Comparison of ENCODE assay signal across 15 cellular contexts in genomic region chr16:66619036-66619435, GRCh38. TPM values are rescaled to one million over a fixed set of nuclear protein-coding genes. Genes with fewer than 3 reads are reported as not detected.
DNase-seq lines count a peak whose midpoint lies in the region; ATAC-seq and TF ChIP-seq lines count a peak whose summit lies in the region.
"Had no signal": no experiment of that assay in that cellular context is flagged by ENCODE, and none has a peak within 500 bp of the region (broad histone marks: within the 10 kb centered on the region; RNA-seq: fewer than 3 reads in every experiment).

No MANE protein-coding gene starts in this region.

- no TSS peak for BruUV-seq in HCT116 (replicated peaks; lab: Mats Ljungman, UMichigan)

- H3K36me3 ChIP-seq in HCT116 (ENCODE audit: control insufficient read depth in 1 of 2, insufficient read depth in 2 of 2, low read length in 2 of 2) (peaks cover 5 to 10% of the 10 kb centered on the region in 2 experiments; a peak in 2 of 4 replicates), ascending aorta (peaks cover 0 to 15% of the 10 kb centered on the region in 2 donors), subcutaneous abdominal adipose tissue (ENCODE audit: control insufficient read depth in 5 of 5, insufficient read depth in 5 of 5, low read length in 5 of 5) (peaks cover 0 to 8% (median 5%) of the 10 kb centered on the region in 5 donors), HAP-1 (replicated peaks) (peaks cover 75% of the 10 kb centered on the region)

- H3K4me3 ChIP-seq in HCT116 (replicated peaks in 1 of 2; ENCODE audit: low read depth in 1 of 2, low read length in 2 of 2): 0 out of 4 replicates have a peak overlapping the region, but pooled peaks of 1 of the 2 experiments have one; percentile 9
- H3K4me3 ChIP-seq in ascending aorta: no peak overlapping the region
- no peak overlapping the region for H3K4me3 ChIP-seq in fibroblast of villous mesenchyme (ENCODE audit: low read depth, low read length)
- H3K4me3 ChIP-seq in subcutaneous abdominal adipose tissue (ENCODE audit: low read depth in 1 of 5, low read length in 5 of 5): no peak overlapping the region
- H3K4me3 ChIP-seq in HAP-1: no peak overlapping the region
- H3K4me3 ChIP-seq: pancreas had no signal

- peak overlapping the region; percentile 65 for H3K4me2 ChIP-seq in HCT116 (ENCODE audit: low read length)
- H3K4me2 ChIP-seq: KMS-11 had no signal

- RAD21 ChIA-PET in HCT116 (lab: Charles Lee; ENCODE audit: low non-redundant PET in 1 of 2, low total read pairs in 2 of 2, uncharacterized antibody in 2 of 2, unreplicated experiment in 2 of 2): no interaction called here

- intact Hi-C loops in HCT116 (cut with micrococcal nuclease) (no loop called here), ascending aorta (cut with DNase I) (no loop called here)

- CTCF ChIA-PET in HCT116 (lab: Charles Lee): interaction anchor here (1.0 to 4.3 kb wide), 2 partner anchors 10 to 32 kb away, joined by 4 to 41 read pairs; no protein-coding TSS in a partner anchor

- DNase-seq in HCT116 (ENCODE audit: low read depth, low spot score): no peak
- DNase-seq in ascending aorta (ENCODE audit: low spot score in 2 of 2): no peak
- peak; percentile 66 for DNase-seq in fibroblast of villous mesenchyme (ENCODE audit: low read depth)
- no peak for DNase-seq in ureter (ENCODE audit: low spot score)
- no peak for DNase-seq in HAP-1 (ENCODE audit: low spot score in 2 of 2)
- DNase-seq: activated CD4-positive, alpha-beta T cell treated with anti-CD3 and anti-CD28 coated beads, Interleukin-2, amount 50 U/mL, for 48 hours; activated gamma-delta T cell treated with Interleukin-2 at 50 U/mL for 16 hours; DMS 273 treated with DMSO at 0.1 percent for 48 hours; pancreas; stimulated activated CD4-positive, alpha-beta T cell treated with anti-CD3 and anti-CD28 coated beads, Interleukin-4, amount 100 ng/mL, for 1 hour; stimulated activated naive CD8-positive, alpha-beta T cell treated with anti-CD3 and anti-CD28 coated beads, Interleukin-15, Interleukin-2, amounts not matched to agents 100 U/mL and 50 U/mL, for 24 hours had no signal

- POLR2A ChIA-PET in HCT116 (lab: Charles Lee): interaction anchor here (1.4 kb wide), 1 partner anchor 11 kb away, joined by 3 read pairs; no protein-coding TSS in a partner anchor

- H3K9me3 ChIP-seq in HCT116 (ENCODE audit: control insufficient read depth in 1 of 2, insufficient read depth in 1 of 2, low read depth in 1 of 2, low read length in 2 of 2): no peaks in the 10 kb centered on the region
- H3K9me3 ChIP-seq in ascending aorta: no peaks in the 10 kb centered on the region
- no peaks in the 10 kb centered on the region for H3K9me3 ChIP-seq in subcutaneous abdominal adipose tissue (ENCODE audit: control insufficient read depth in 5 of 5, low read length in 5 of 5)
- H3K9me3 ChIP-seq in HAP-1: no peaks in the 10 kb centered on the region
- H3K9me3 ChIP-seq: pancreas had no signal

- H3K4me1 ChIP-seq in HCT116 (ENCODE audit: control insufficient read depth in 1 of 2, insufficient read depth in 2 of 2, low read length in 2 of 2) (peaks cover 25 to 33% of the 10 kb centered on the region in 2 experiments), ascending aorta (peaks cover 0 to 11% of the 10 kb centered on the region in 2 donors), subcutaneous abdominal adipose tissue (ENCODE audit: control insufficient read depth in 5 of 5, insufficient read depth in 5 of 5, low read length in 5 of 5) (peaks cover 4 to 48% (median 32%) of the 10 kb centered on the region in 5 donors), HAP-1 (no peaks in the 10 kb centered on the region)

- H4K20me1 ChIP-seq in HCT116 (ENCODE audit: insufficient read depth): no peaks in the 10 kb centered on the region

- peak overlapping the region; percentile 29 for H3K9ac ChIP-seq in HCT116 (ENCODE audit: low read length)
- peak overlapping the region in 2 of 5 donors; percentile 1 to 40 for H3K9ac ChIP-seq in subcutaneous abdominal adipose tissue (ENCODE audit: low read length in 5 of 5)
- H3K9ac ChIP-seq: KMS-11 had no signal

- peak overlapping the region; percentile 54 for H3K27ac ChIP-seq in HCT116 (ENCODE audit: low read depth, low read length)
- H3K27ac ChIP-seq in ascending aorta: peak overlapping the region; percentile 15 to 51
- H3K27ac ChIP-seq in subcutaneous abdominal adipose tissue (ENCODE audit: low read depth, low read length): peak overlapping the region; percentile 51
- H3K27ac ChIP-seq: KMS-11, pancreas had no signal

- H2AFZ ChIP-seq in HCT116 (ENCODE audit: low read depth, low read length, poor library complexity, severe bottlenecking): no peak overlapping the region

- no peak for TF ChIP-seq POLR2A in HCT116 (IDR thresholded peaks at IDR 0.05; ENCODE audit: borderline replicate concordance, extremely low read depth, insufficient read depth, insufficient read length)

- ATAC-seq in HCT116: no peak
- ATAC-seq in GM21381 (IDR thresholded peaks at IDR 0.05; ENCODE audit: unreplicated experiment): no peak
- ATAC-seq in HG02981 (IDR thresholded peaks at IDR 0.05; ENCODE audit: unreplicated experiment): no peak
- ATAC-seq: stimulated activated naive CD8-positive, alpha-beta T cell treated with anti-CD3 and anti-CD28 coated beads, Interleukin-15, Interleukin-2, amounts not matched to agents 100 U/mL and 50 U/mL, for 24 hours had no signal

- TF ChIP-seq CTCF in HCT116 (IDR thresholded peaks at IDR 0.05 in 2 of 3, conservative IDR thresholded peaks at IDR 0.05 in 1 of 3; ENCODE audit: borderline replicate concordance in 1 of 3, insufficient read depth in 1 of 3, low read depth in 2 of 3, low read length in 2 of 3) (no peak), ascending aorta (IDR thresholded peaks at IDR 0.05) (no peak), fibroblast of villous mesenchyme (IDR thresholded peaks at IDR 0.05; ENCODE audit: insufficient read depth, low read depth, low read length) (no peak)

- no peaks in the 10 kb centered on the region for H3K79me2 ChIP-seq in HCT116 (ENCODE audit: insufficient read depth, low read length)

- no peak for TF ChIP-seq RAD21 in HCT116 (IDR thresholded peaks at IDR 0.05; ENCODE audit: low read depth)

- in situ Hi-C loops in HAP-1 (cut with MboI; ENCODE audit: low sequenced_read_pairs): no loop called here

- H3K27me3 ChIP-seq in HCT116 (ENCODE audit: insufficient read depth, low read length) (no peaks in the 10 kb centered on the region), ascending aorta (no peaks in the 10 kb centered on the region), subcutaneous abdominal adipose tissue (ENCODE audit: control insufficient read depth in 5 of 5, insufficient read depth in 4 of 5, low read length in 5 of 5) (no peaks in the 10 kb centered on the region), HAP-1 (ENCODE audit: low read depth) (no peaks in the 10 kb centered on the region)
- H3K27me3 ChIP-seq: pancreas had no signal

- H3K9me2 ChIP-seq in HCT116 (ENCODE audit: insufficient read depth): no peaks in the 10 kb centered on the region

TF ChIP-seq in HCT116, 20 proteins besides CTCF, POLR2A, EP300 and RAD21:
- TF ChIP-seq ELF1 (IDR thresholded peaks at IDR 0.05; ENCODE audit: borderline replicate concordance, low read depth): no peak
- no peak for TF ChIP-seq EZH2phosphoT487 (IDR thresholded peaks at IDR 0.05; ENCODE audit: borderline replicate concordance)
- TF ChIP-seq ATF3 (IDR thresholded peaks at IDR 0.05): no peak
- no peak for TF ChIP-seq SRF (IDR thresholded peaks at IDR 0.05; ENCODE audit: low read depth)
- TF ChIP-seq EGR1 (IDR thresholded peaks at IDR 0.05; ENCODE audit: low read depth): no peak
- no peak for TF ChIP-seq SIN3A (IDR thresholded peaks at IDR 0.05; ENCODE audit: low read depth)
- TF ChIP-seq CBX3 (IDR thresholded peaks at IDR 0.05; ENCODE audit: low read depth): no peak
- TF ChIP-seq SP1 (IDR thresholded peaks at IDR 0.05; ENCODE audit: low read depth): no peak
- no peak for TF ChIP-seq POLR2AphosphoS5 (IDR thresholded peaks at IDR 0.05; ENCODE audit: low read depth, low read length)
- no peak for TF ChIP-seq ZNF274 (IDR thresholded peaks at IDR 0.05; ENCODE audit: low read depth, low read length)
- TF ChIP-seq JUND (IDR thresholded peaks at IDR 0.05): no peak
- no peak for TF ChIP-seq FOSL1 (IDR thresholded peaks at IDR 0.05; ENCODE audit: low read depth)
- TF ChIP-seq ZFX (IDR thresholded peaks at IDR 0.05): no peak
- TF ChIP-seq CEBPB (IDR thresholded peaks at IDR 0.05; ENCODE audit: low read depth): no peak

RNA-seq across cellular contexts. Expression of gene CMTM3, which starts 14.5 kb away (rescaled TPM):
- total RNA-seq in HCT116 (2021; ENCODE audit: unreplicated experiment): 12.8 TPM
- 9.8 and 11.8 TPM in 2 replicates for polyA plus RNA-seq in HCT116 (2012)
- 42.6 TPM for total RNA-seq in ascending aorta
- total RNA-seq in fibroblast of villous mesenchyme: 22.0 and 26.7 TPM in 2 replicates
- 25.4 TPM for total RNA-seq in ureter

RNA-seq across cellular contexts. Expression of gene CMTM2, which starts 39.8 kb away (rescaled TPM):
- total RNA-seq in HCT116 (2021; ENCODE audit: unreplicated experiment) (0.42 TPM), ascending aorta (not detected), fibroblast of villous mesenchyme (not detected in 2 replicates), ureter (not detected)
- polyA plus RNA-seq in HCT116 (2012): 0.15 and 0.16 TPM in 2 replicates

RNA-seq across cellular contexts. Expression of gene CMTM1, which starts 52.8 kb away (rescaled TPM):
- total RNA-seq in HCT116 (2021; ENCODE audit: unreplicated experiment) (5.2 TPM), ascending aorta (not detected), fibroblast of villous mesenchyme (2.3 and 3.9 TPM in 2 replicates), ureter (4.3 TPM)
- 2.3 TPM in 2 replicates for polyA plus RNA-seq in HCT116 (2012)
